Comparison of ENCODE assay signal across 8 cellular contexts in the genomic region with DNA sequence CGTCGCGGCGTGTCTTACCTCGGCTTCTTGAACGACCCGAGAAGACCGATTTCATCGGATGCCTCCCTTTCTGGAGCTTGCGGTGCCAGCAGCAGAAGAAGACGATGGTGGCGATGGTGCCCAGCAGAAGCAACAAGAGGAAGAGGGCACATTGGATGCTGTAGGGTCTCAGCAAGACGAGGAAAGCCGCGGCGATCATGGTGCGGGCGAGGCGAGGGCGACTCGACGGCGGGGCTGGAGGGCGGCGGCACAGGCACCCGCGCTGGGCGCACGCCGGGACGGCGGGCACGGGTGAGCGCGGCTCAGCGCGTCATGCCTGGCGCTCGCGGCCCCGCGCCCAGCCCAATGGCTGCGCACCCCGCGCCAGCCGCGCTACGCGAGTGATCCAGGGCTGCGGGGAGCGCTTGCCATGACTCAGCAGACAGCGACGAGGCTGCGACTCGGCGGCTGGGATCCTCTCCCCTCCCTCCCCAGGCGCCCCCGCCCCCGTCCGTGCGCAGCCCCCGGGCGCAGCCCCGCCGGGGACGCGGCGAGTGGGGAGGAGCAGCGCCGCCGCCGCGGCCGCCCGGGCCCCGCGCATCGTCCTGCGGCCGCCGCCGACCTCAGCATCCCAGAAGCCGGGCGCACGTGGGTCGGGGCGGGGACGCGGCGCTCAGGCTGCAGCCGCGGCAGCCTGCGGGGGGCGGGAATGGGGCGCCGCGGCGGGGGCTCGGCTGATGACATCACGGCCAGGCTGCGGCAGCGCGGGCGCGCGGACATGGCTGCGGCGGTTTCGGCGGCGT. TPM values are rescaled to one million over a fixed set of nuclear protein-coding genes. Genes with fewer than 3 reads are reported as not detected.
DNase-seq lines count a peak whose midpoint lies in the region; ATAC-seq lines count a peak whose summit lies in the region.

A gene with protein sequence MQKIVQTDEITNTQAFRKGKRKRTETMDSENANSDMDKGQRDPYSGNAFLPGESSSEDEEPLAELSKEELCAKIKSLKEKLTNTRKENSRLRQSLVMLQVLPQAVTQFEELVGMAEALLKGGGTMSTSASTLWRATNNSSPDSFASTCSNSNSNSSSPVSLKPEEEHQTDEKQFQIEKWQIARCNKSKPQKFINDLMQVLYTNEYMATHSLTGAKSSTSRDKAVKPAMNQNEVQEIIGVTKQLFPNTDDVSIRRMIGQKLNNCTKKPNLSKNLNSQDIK (plus strand): TSS at position 719 of the 782 bp plus-strand sequence. CDS start 26,704 bp downstream, outside the sequence.

- H2AK5ac ChIP-seq in trophoblast cell (ENCODE audit: low read length) = no peak within 1 kb of the TSS

- H3K4me3 ChIP-seq in NT2/D1 (ENCODE audit: insufficient read length, low read depth) (peak within 1 kb of the TSS; percentile 80), trophoblast cell (ENCODE audit: low read depth, low read length) (peak within 1 kb of the TSS; percentile 90)

- peak within 1 kb of the TSS; percentile 55 for H2BK12ac ChIP-seq in trophoblast cell (ENCODE audit: low read length)

- H4K12ac ChIP-seq in trophoblast cell (ENCODE audit: low read depth, low read length) = peak within 1 kb of the TSS; percentile 68

- H3K9me3 Mint-ChIP-seq in activated naive CD8-positive, alpha-beta T cell treated with anti-CD3 and anti-CD28 coated beads, Interleukin-2, amount 50 U/mL, for 24 hours = no peaks in the 10 kb centered on the region

- H3K9ac ChIP-seq in NT2/D1 (ENCODE audit: insufficient read length, low read depth) = peak within 1 kb of the TSS; percentile 88
- H3K9ac ChIP-seq in trophoblast cell (ENCODE audit: low read length) = peak within 1 kb of the TSS; percentile 87

- peak within 1 kb of the TSS; percentile 85 for H3K4me3 Mint-ChIP-seq in activated naive CD8-positive, alpha-beta T cell treated with anti-CD3 and anti-CD28 coated beads, Interleukin-2, amount 50 U/mL, for 24 hours

- peak within 1 kb of the TSS; percentile 86 for H3K14ac ChIP-seq in trophoblast cell (ENCODE audit: low read length)

- H3K4me1 ChIP-seq in NT2/D1 (ENCODE audit: insufficient read depth, insufficient read length) (no peaks in the 10 kb centered on the region), trophoblast cell (ENCODE audit: control insufficient read depth in 1 of 2, insufficient read depth in 2 of 2, low read length in 2 of 2) (peaks cover 0 to 3% of the 10 kb centered on the region in 2 experiments)

- peak within 1 kb of the TSS; percentile 79 for H3K27ac Mint-ChIP-seq in activated naive CD8-positive, alpha-beta T cell treated with anti-CD3 and anti-CD28 coated beads, Interleukin-2, amount 50 U/mL, for 24 hours

- peak within 1 kb of the TSS; percentile 92 for H4K91ac ChIP-seq in trophoblast cell (ENCODE audit: low read depth, low read length)

- H3K36me3 Mint-ChIP-seq in activated naive CD8-positive, alpha-beta T cell treated with anti-CD3 and anti-CD28 coated beads, Interleukin-2, amount 50 U/mL, for 24 hours (ENCODE audit: low read depth) = no peaks in the 10 kb centered on the region

- DNase-seq in COR-L47 (lab: John Stamatoyannopoulos, UW) (peak; percentile 75), NT2/D1 (ENCODE audit: low read depth, low spot score) (no peak), left cardiac atrium (peak; percentile 49), trophoblast cell (peak; percentile 58 to 68)
- DNase-seq in activated naive CD8-positive, alpha-beta T cell treated with anti-CD3 and anti-CD28 coated beads, Interleukin-2, amount 50 U/mL, for 24 hours = peak; percentile 35
- DNase-seq in effector CD8-positive, alpha-beta T cell (lab: John Stamatoyannopoulos, UW) = no peak

- peaks cover 17% of the 10 kb centered on the region for H3K4me1 Mint-ChIP-seq in activated naive CD8-positive, alpha-beta T cell treated with anti-CD3 and anti-CD28 coated beads, Interleukin-2, amount 50 U/mL, for 24 hours

- ATAC-seq in GM19043 (IDR thresholded peaks at IDR 0.05; ENCODE audit: low read depth, unreplicated experiment) (peak; percentile 28), HG03135 (IDR thresholded peaks at IDR 0.05; ENCODE audit: unreplicated experiment) (peak; percentile 50), left cardiac atrium (peak; percentile 75 to 85)
- peak; percentile 42 for ATAC-seq in activated naive CD8-positive, alpha-beta T cell treated with anti-CD3 and anti-CD28 coated beads, Interleukin-2, amount 50 U/mL, for 24 hours

- no peak within 1 kb of the TSS for H3K23ac ChIP-seq in trophoblast cell (ENCODE audit: low read length)

- peak within 1 kb of the TSS; percentile 38 for H2BK120ac ChIP-seq in trophoblast cell (ENCODE audit: insufficient read depth, low read length, poor library complexity)

- H3K27me3 Mint-ChIP-seq in activated naive CD8-positive, alpha-beta T cell treated with anti-CD3 and anti-CD28 coated beads, Interleukin-2, amount 50 U/mL, for 24 hours = peaks cover 70% of the 10 kb centered on the region

- H3K18ac ChIP-seq in trophoblast cell (ENCODE audit: low read length) = peak within 1 kb of the TSS; percentile 72

- peaks cover 7% of the 10 kb centered on the region for H3K79me2 ChIP-seq in trophoblast cell (ENCODE audit: control insufficient read depth, insufficient read depth, low read length, poor library complexity)

- peak within 1 kb of the TSS; percentile 94 for H3K4me2 ChIP-seq in trophoblast cell (ENCODE audit: low read length)

- peak within 1 kb of the TSS; percentile 80 for H3K27ac ChIP-seq in trophoblast cell (ENCODE audit: low read depth, low read length)

- H2AFZ ChIP-seq in trophoblast cell (ENCODE audit: insufficient read depth, low read length, poor library complexity) = peak within 1 kb of the TSS; percentile 62

- H2BK5ac ChIP-seq in trophoblast cell (ENCODE audit: low read depth, low read length, poor library complexity) = peak within 1 kb of the TSS; percentile 75

- peaks cover 25% of the 10 kb centered on the region for H3K36me3 ChIP-seq in NT2/D1 (ENCODE audit: insufficient read depth, insufficient read length, low read length)
- H3K36me3 ChIP-seq in trophoblast cell (ENCODE audit: control insufficient read depth in 1 of 2, insufficient read depth in 2 of 2, low read length in 2 of 2) = no peaks in the 10 kb centered on the region

- H3K9me3 ChIP-seq in NT2/D1 (ENCODE audit: insufficient read depth, low read length) (no peaks in the 10 kb centered on the region), trophoblast cell (ENCODE audit: insufficient read depth, low read depth, low read length) (no peaks in the 10 kb centered on the region)

- peaks cover 13% of the 10 kb centered on the region for H3K79me1 ChIP-seq in trophoblast cell (ENCODE audit: low read length)

- H4K8ac ChIP-seq in trophoblast cell (ENCODE audit: low read depth, low read length) = peak within 1 kb of the TSS; percentile 70

- peak within 1 kb of the TSS; percentile 61 for H3K4ac ChIP-seq in trophoblast cell (ENCODE audit: low read depth, low read length)

- WGBS in trophoblast cell (ENCODE audit: extremely low coverage, insufficient coverage, insufficient read length) = no CpG with 5 or more reads among the region's 111 CpGs

- peaks cover 17% of the 10 kb centered on the region for H3K27me3 ChIP-seq in NT2/D1 (ENCODE audit: insufficient read depth, insufficient read length)
- no peaks in the 10 kb centered on the region for H3K27me3 ChIP-seq in trophoblast cell (ENCODE audit: insufficient read depth, low read length)

- intact Hi-C loops in left cardiac atrium (cut with DNase I) = loop anchor here in 1 of 2 donors (2.0 kb wide), 1 partner anchor 48 kb away; no protein-coding TSS in a partner anchor

RNA-seq across cellular contexts. Expression of the gene that starts here (rescaled TPM):
- 1 to 10 TPM in 1 of 2 donors, under 1 TPM in 1; 0.82 to 1.2 TPM for total RNA-seq in left cardiac atrium
- 8.7 and 9.6 TPM in 2 replicates for polyA plus RNA-seq in trophoblast cell (2013)

Comparison
In these comparisons a context has a peak if more than half of its experiments do, and no peak if none do; other contexts are left out.
1. DNase-seq: peak in COR-L47 (single experiment), activated naive CD8-positive, alpha-beta T cell treated with anti-CD3 and anti-CD28 coated beads, Interleukin-2, amount 50 U/mL, for 24 hours (single experiment), left cardiac atrium (single experiment) and trophoblast cell (2 of 2); none in NT2/D1 (single experiment) and effector CD8-positive, alpha-beta T cell (single experiment).
2. ATAC-seq: peak in every context shown above with its lines; median percentile 80 in left cardiac atrium; 50 in HG03135; 42 in activated naive CD8-positive, alpha-beta T cell treated with anti-CD3 and anti-CD28 coated beads, Interleukin-2, amount 50 U/mL, for 24 hours; 28 in GM19043.